In genomic region chr16:57067347-57067746, GRCh38 we compare ENCODE assay signal across 17 cellular contexts. TPM values are rescaled to one million over a fixed set of nuclear protein-coding genes. Genes with fewer than 3 reads are reported as not detected.
DNase-seq lines count a peak whose midpoint lies in the region; ATAC-seq and TF ChIP-seq lines count a peak whose summit lies in the region.
"Had no signal": no experiment of that assay in that cellular context is flagged by ENCODE, and none has a peak within 500 bp of the region (broad histone marks: within the 10 kb centered on the region; RNA-seq: fewer than 3 reads in every experiment).

No MANE protein-coding gene starts in this region.

- no peak for ATAC-seq in activated CD8-positive, alpha-beta T cell treated with anti-CD3 and anti-CD28 coated beads for 36 hours
- no peak for ATAC-seq in activated CD8-positive, alpha-beta T cell treated with anti-CD3 and anti-CD28 coated beads, Interleukin-2, amount 10 ng/mL, durations not matched to agents 7 days and 5 days
- no peak for ATAC-seq in naive thymus-derived CD4-positive, alpha-beta T cell
- ATAC-seq in GM18520 (IDR thresholded peaks at IDR 0.05; ENCODE audit: unreplicated experiment) = no peak

- H3K4me3 Mint-ChIP-seq in activated CD8-positive, alpha-beta T cell treated with anti-CD3 and anti-CD28 coated beads for 36 hours = no peak overlapping the region
- no peak overlapping the region for H3K4me3 Mint-ChIP-seq in activated CD8-positive, alpha-beta T cell treated with anti-CD3 and anti-CD28 coated beads, Interleukin-2, amount 10 ng/mL, durations not matched to agents 7 days and 5 days
- no peak overlapping the region for H3K4me3 Mint-ChIP-seq in CD14-positive monocyte
- no peak overlapping the region for H3K4me3 Mint-ChIP-seq in naive thymus-derived CD4-positive, alpha-beta T cell

- TF ChIP-seq CTCF in activated CD8-positive, alpha-beta T cell treated with anti-CD3 and anti-CD28 coated beads for 36 hours (IDR thresholded peaks at IDR 0.05) = no peak
- TF ChIP-seq CTCF in CD14-positive monocyte (IDR thresholded peaks at IDR 0.05) = no peak
- TF ChIP-seq CTCF in OCI-LY3 (IDR thresholded peaks at IDR 0.05; ENCODE audit: low read depth, low read length) = no peak
- no peak for TF ChIP-seq CTCF in prostate gland (IDR thresholded peaks at IDR 0.05)

- no peak for TF ChIP-seq POLR2A in prostate gland (IDR thresholded peaks at IDR 0.05)

- H3K27ac ChIP-seq in OCI-LY3 (ENCODE audit: low read length) (no peak overlapping the region), prostate gland (no peak overlapping the region)
- H3K27ac ChIP-seq in naive thymus-derived CD4-positive, alpha-beta T cell (ENCODE audit: low read depth, low read length) = no peak overlapping the region
- H3K27ac ChIP-seq: PC-9 had no signal

- CTCF ChIA-PET in activated CD8-positive, alpha-beta T cell treated with anti-CD3 and anti-CD28 coated beads for 36 hours (lab: Charles Lee) = interaction anchor here (3.2 kb wide), 1 partner anchor 103 kb away, joined by 14 read pairs; no protein-coding TSS in a partner anchor
- CTCF ChIA-PET in activated CD8-positive, alpha-beta T cell treated with anti-CD3 and anti-CD28 coated beads, Interleukin-2, amount 10 ng/mL, durations not matched to agents 7 days and 5 days (lab: Charles Lee) = interaction anchor here (1.0 to 1.4 kb wide), 3 partner anchors 17 to 103 kb away, joined by 3 to 4 read pairs (median 3); no protein-coding TSS in a partner anchor
- CTCF ChIA-PET in naive thymus-derived CD4-positive, alpha-beta T cell (lab: Charles Lee) = interaction anchor here (1.0 to 1.4 kb wide), 2 partner anchors 26 to 104 kb away, joined by 3 to 4 read pairs; no protein-coding TSS in a partner anchor

- intact Hi-C loops in activated CD8-positive, alpha-beta T cell treated with anti-CD3 and anti-CD28 coated beads for 36 hours (cut with micrococcal nuclease) = no loop called here
- intact Hi-C loops in CD14-positive monocyte (cut with micrococcal nuclease) (no loop called here), prostate gland (cut with DNase I) (no loop called here)
- intact Hi-C loops in naive thymus-derived CD4-positive, alpha-beta T cell (cut with micrococcal nuclease) = no loop called here

- peaks cover 33% of the 10 kb centered on the region for H3K4me1 Mint-ChIP-seq in activated CD8-positive, alpha-beta T cell treated with anti-CD3 and anti-CD28 coated beads for 36 hours (ENCODE audit: low read depth)
- peaks cover 36% of the 10 kb centered on the region for H3K4me1 Mint-ChIP-seq in activated CD8-positive, alpha-beta T cell treated with anti-CD3 and anti-CD28 coated beads, Interleukin-2, amount 10 ng/mL, durations not matched to agents 7 days and 5 days (ENCODE audit: low read depth)
- H3K4me1 Mint-ChIP-seq in CD14-positive monocyte = peaks cover 73% of the 10 kb centered on the region
- H3K4me1 Mint-ChIP-seq in naive thymus-derived CD4-positive, alpha-beta T cell = peaks cover 6 to 27% (median 13%) of the 10 kb centered on the region in 7 donors

- no peak overlapping the region for H3K4me3 ChIP-seq in OCI-LY3 (ENCODE audit: low read length)
- H3K4me3 ChIP-seq in naive thymus-derived CD4-positive, alpha-beta T cell (ENCODE audit: low read length) = no peak overlapping the region
- no peak overlapping the region for H3K4me3 ChIP-seq in prostate gland
- H3K4me3 ChIP-seq: PC-9 had no signal

- H2AFZ ChIP-seq in OCI-LY3 (ENCODE audit: low read depth, low read length) = no peak overlapping the region
- H2AFZ ChIP-seq: PC-9 had no signal

- H3K9me3 ChIP-seq in OCI-LY3 (ENCODE audit: insufficient read depth, low read length) (no peaks in the 10 kb centered on the region), prostate gland (no peaks in the 10 kb centered on the region)
- no peaks in the 10 kb centered on the region for H3K9me3 ChIP-seq in naive thymus-derived CD4-positive, alpha-beta T cell (ENCODE audit: control insufficient read depth in 2 of 3, low read length in 3 of 3)
- H3K9me3 ChIP-seq: SK-N-SH had no signal

- H3K4me2 ChIP-seq in OCI-LY3 (ENCODE audit: low read length) = peak overlapping the region; percentile 42
- H3K4me2 ChIP-seq: PC-9, SK-N-SH had no signal

- peaks cover 43% of the 10 kb centered on the region for H3K36me3 Mint-ChIP-seq in activated CD8-positive, alpha-beta T cell treated with anti-CD3 and anti-CD28 coated beads for 36 hours (ENCODE audit: low read depth)
- peaks cover 64% of the 10 kb centered on the region for H3K36me3 Mint-ChIP-seq in activated CD8-positive, alpha-beta T cell treated with anti-CD3 and anti-CD28 coated beads, Interleukin-2, amount 10 ng/mL, durations not matched to agents 7 days and 5 days (ENCODE audit: low read depth)
- H3K36me3 Mint-ChIP-seq in CD14-positive monocyte = peaks cover 37 to 53% of the 10 kb centered on the region in 2 donors
- H3K36me3 Mint-ChIP-seq in naive thymus-derived CD4-positive, alpha-beta T cell = peaks cover 6 to 57% (median 21%) of the 10 kb centered on the region in 5 donors

- no peak overlapping the region; the same call in 1 of the 2 replicates for H3K9ac ChIP-seq in OCI-LY3 (ENCODE audit: low read length)
- H3K9ac ChIP-seq: SK-N-SH had no signal

- H4K20me1 ChIP-seq in OCI-LY3 (ENCODE audit: insufficient read depth, low read length) = no peaks in the 10 kb centered on the region

- no peaks in the 10 kb centered on the region for H3K27me3 Mint-ChIP-seq in activated CD8-positive, alpha-beta T cell treated with anti-CD3 and anti-CD28 coated beads for 36 hours
- no peaks in the 10 kb centered on the region for H3K27me3 Mint-ChIP-seq in activated CD8-positive, alpha-beta T cell treated with anti-CD3 and anti-CD28 coated beads, Interleukin-2, amount 10 ng/mL, durations not matched to agents 7 days and 5 days (ENCODE audit: low read depth)
- H3K27me3 Mint-ChIP-seq in CD14-positive monocyte (ENCODE audit: low read depth in 3 of 3) = peaks cover 0 to 2% (median 0%) of the 10 kb centered on the region in 3 donors
- H3K27me3 Mint-ChIP-seq in naive thymus-derived CD4-positive, alpha-beta T cell = no peaks in the 10 kb centered on the region

- H3K36me3 ChIP-seq in OCI-LY3 (replicated peaks; ENCODE audit: low read depth, low read length) (peaks cover 3% of the 10 kb centered on the region), prostate gland (no peaks in the 10 kb centered on the region)
- H3K36me3 ChIP-seq in naive thymus-derived CD4-positive, alpha-beta T cell (ENCODE audit: control insufficient read depth in 2 of 3, insufficient read depth in 3 of 3, low read length in 3 of 3) = peaks cover 5 to 75% (median 18%) of the 10 kb centered on the region in 3 experiments

- peaks cover 20% of the 10 kb centered on the region for H3K4me1 ChIP-seq in OCI-LY3 (ENCODE audit: low read length)
- peaks cover 0 to 11% of the 10 kb centered on the region in 2 donors for H3K4me1 ChIP-seq in naive thymus-derived CD4-positive, alpha-beta T cell (ENCODE audit: control insufficient read depth in 2 of 2, insufficient read depth in 2 of 2, low read length in 2 of 2)
- H3K4me1 ChIP-seq in prostate gland (replicated peaks) = no peaks in the 10 kb centered on the region

- WGBS in prostate gland = 97% methylated on average over 3 of the region's 3 CpGs

- H3K27me3 ChIP-seq in OCI-LY3 (ENCODE audit: low read depth, low read length) (no peaks in the 10 kb centered on the region), prostate gland (replicated peaks; ENCODE audit: insufficient read depth) (no peaks in the 10 kb centered on the region)
- H3K27me3 ChIP-seq in naive thymus-derived CD4-positive, alpha-beta T cell (ENCODE audit: control insufficient read depth in 2 of 2, insufficient read depth in 2 of 2, low read length in 2 of 2) = no peaks in the 10 kb centered on the region

- no peaks in the 10 kb centered on the region for H3K9me3 Mint-ChIP-seq in activated CD8-positive, alpha-beta T cell treated with anti-CD3 and anti-CD28 coated beads for 36 hours
- no peaks in the 10 kb centered on the region for H3K9me3 Mint-ChIP-seq in activated CD8-positive, alpha-beta T cell treated with anti-CD3 and anti-CD28 coated beads, Interleukin-2, amount 10 ng/mL, durations not matched to agents 7 days and 5 days (ENCODE audit: insufficient read depth)
- H3K9me3 Mint-ChIP-seq in CD14-positive monocyte = peaks cover 0 to 3% (median 0%) of the 10 kb centered on the region in 7 donors
- H3K9me3 Mint-ChIP-seq in naive thymus-derived CD4-positive, alpha-beta T cell = peaks cover 0 to 2% (median 0%) of the 10 kb centered on the region in 11 donors

- peak overlapping the region; percentile 23 for H3K27ac Mint-ChIP-seq in activated CD8-positive, alpha-beta T cell treated with anti-CD3 and anti-CD28 coated beads for 36 hours
- no peak overlapping the region for H3K27ac Mint-ChIP-seq in activated CD8-positive, alpha-beta T cell treated with anti-CD3 and anti-CD28 coated beads, Interleukin-2, amount 10 ng/mL, durations not matched to agents 7 days and 5 days
- H3K27ac Mint-ChIP-seq in CD14-positive monocyte = peak overlapping the region in 6 of 7 donors; percentile 65 to 87 (median 78)
- peak overlapping the region in 6 of 9 donors; percentile 36 to 84 (median 64) for H3K27ac Mint-ChIP-seq in naive thymus-derived CD4-positive, alpha-beta T cell

- H3K79me2 ChIP-seq in OCI-LY3 (ENCODE audit: low read length) = no peaks in the 10 kb centered on the region

- POLR2A ChIA-PET in activated CD8-positive, alpha-beta T cell treated with anti-CD3 and anti-CD28 coated beads for 36 hours (lab: Charles Lee) = interaction anchor here (0.7 to 3.5 kb wide), 7 partner anchors 9 to 83 kb away, joined by 3 to 15 read pairs (median 6); partner anchors contain the start of gene CPNE2
- POLR2A ChIA-PET in activated CD8-positive, alpha-beta T cell treated with anti-CD3 and anti-CD28 coated beads, Interleukin-2, amount 10 ng/mL, durations not matched to agents 7 days and 5 days (lab: Charles Lee) = interaction anchor here (0.7 to 1.3 kb wide), 3 partner anchors 10 to 26 kb away, joined by 4 to 6 read pairs (median 4); no protein-coding TSS in a partner anchor
- POLR2A ChIA-PET in naive thymus-derived CD4-positive, alpha-beta T cell (lab: Charles Lee) = interaction anchor here (1.2 kb wide), 1 partner anchor 9 kb away, joined by 3 read pairs; no protein-coding TSS in a partner anchor

- no peak for DNase-seq in activated CD8-positive, alpha-beta T cell treated with anti-CD3 and anti-CD28 coated beads for 36 hours
- DNase-seq in activated CD8-positive, alpha-beta T cell treated with anti-CD3 and anti-CD28 coated beads, Interleukin-2, amount 10 ng/mL, durations not matched to agents 7 days and 5 days = no peak
- DNase-seq in CD14-positive monocyte (ENCODE audit: low spot score) = no peak
- no peak for DNase-seq in naive thymus-derived CD4-positive, alpha-beta T cell
- no peak for DNase-seq in NCI-H187 treated with DMSO at 0.1 percent for 48 hours (lab: John Stamatoyannopoulos, UW)
- DNase-seq in prostate gland (ENCODE audit: low spot score) = no peak
- DNase-seq: 8988T, C1 segment of cervical spinal cord, Calu3, GOT3, KG1, NCI-H1092 treated with DMSO at 0.1 percent for 48 hours, NCI-H1694, PC-9, SK-N-SH had no signal

RNA-seq across cellular contexts. Expression of gene CPNE2, which starts 25.0 kb away (rescaled TPM):
- 10 to 100 TPM; 18.6 to 20.6 TPM for total RNA-seq in activated CD8-positive, alpha-beta T cell treated with anti-CD3 and anti-CD28 coated beads for 36 hours
- 10 to 100 TPM; 11.3 to 12.5 TPM for total RNA-seq in activated CD8-positive, alpha-beta T cell treated with anti-CD3 and anti-CD28 coated beads, Interleukin-2, amount 10 ng/mL, durations not matched to agents 7 days and 5 days
- 10 to 100 TPM; 18.3 to 23.9 TPM for polyA plus RNA-seq in CD14-positive monocyte
- 10 to 100 TPM in 1 of 5 experiments, 1 to 10 TPM in 4; 1.1 to 11.7 (median 3.5) TPM for total RNA-seq in naive thymus-derived CD4-positive, alpha-beta T cell
- polyA plus RNA-seq in naive thymus-derived CD4-positive, alpha-beta T cell = 10 to 100 TPM in 1 of 2 donors, 1 to 10 TPM in 1; 6.8 to 12.6 TPM
- 10 to 100 TPM; 22.3 to 23.3 TPM for total RNA-seq in prostate gland
